Comparison of ENCODE assay signal across 3 cellular contexts in the genomic region with DNA sequence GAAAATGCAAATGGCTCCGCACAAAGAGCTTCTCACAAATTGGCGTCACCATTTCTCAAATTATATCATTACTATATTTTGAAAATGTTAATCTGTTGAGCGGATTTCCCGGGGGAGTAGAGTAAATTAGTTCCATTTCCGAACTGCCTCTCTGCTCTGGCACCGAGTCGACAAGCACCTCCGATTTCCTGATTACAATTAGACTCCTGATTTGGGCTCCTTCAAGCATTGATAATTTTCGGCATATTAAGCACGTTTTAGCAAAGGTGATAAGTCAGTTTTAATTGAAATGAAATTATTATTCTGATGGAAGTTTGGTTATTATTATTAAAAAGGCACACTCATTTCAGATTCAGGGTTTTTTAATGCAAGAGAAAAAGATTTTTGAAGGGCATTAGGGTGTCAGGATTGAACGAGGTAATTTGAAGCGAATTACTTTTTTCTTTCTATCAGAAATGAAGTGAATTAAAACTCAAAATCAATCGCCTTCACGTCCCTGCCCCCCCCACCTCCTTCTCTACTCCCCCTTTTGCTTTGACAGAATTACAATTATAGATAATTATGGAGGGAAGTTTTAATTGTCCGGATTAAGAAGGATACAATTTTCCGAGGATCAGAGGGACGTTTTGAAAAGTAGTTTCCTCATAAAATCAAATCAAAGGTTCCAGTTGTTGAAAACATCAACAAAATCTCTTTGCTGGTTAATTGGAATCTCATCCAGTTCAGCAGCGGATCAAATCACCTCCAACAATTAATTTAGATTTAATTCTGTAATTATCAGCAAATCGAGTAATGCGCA.
TF ChIP-seq lines count a peak whose summit lies in the region.

No MANE protein-coding gene starts in this region.

TF ChIP-seq in SK-N-SH, 30 proteins besides CTCF, POLR2A, EP300 and RAD21 (continued from another document):
- TF ChIP-seq TAF1 (IDR thresholded peaks at IDR 0.05; ENCODE audit: borderline replicate concordance, low read depth, low read length) (no peak), TEAD4 (IDR thresholded peaks at IDR 0.05; ENCODE audit: borderline replicate concordance, insufficient read depth) (no peak), USF1 (IDR thresholded peaks at IDR 0.05; ENCODE audit: borderline replicate concordance, low read depth) (no peak)
- TF ChIP-seq, protein P1, sequence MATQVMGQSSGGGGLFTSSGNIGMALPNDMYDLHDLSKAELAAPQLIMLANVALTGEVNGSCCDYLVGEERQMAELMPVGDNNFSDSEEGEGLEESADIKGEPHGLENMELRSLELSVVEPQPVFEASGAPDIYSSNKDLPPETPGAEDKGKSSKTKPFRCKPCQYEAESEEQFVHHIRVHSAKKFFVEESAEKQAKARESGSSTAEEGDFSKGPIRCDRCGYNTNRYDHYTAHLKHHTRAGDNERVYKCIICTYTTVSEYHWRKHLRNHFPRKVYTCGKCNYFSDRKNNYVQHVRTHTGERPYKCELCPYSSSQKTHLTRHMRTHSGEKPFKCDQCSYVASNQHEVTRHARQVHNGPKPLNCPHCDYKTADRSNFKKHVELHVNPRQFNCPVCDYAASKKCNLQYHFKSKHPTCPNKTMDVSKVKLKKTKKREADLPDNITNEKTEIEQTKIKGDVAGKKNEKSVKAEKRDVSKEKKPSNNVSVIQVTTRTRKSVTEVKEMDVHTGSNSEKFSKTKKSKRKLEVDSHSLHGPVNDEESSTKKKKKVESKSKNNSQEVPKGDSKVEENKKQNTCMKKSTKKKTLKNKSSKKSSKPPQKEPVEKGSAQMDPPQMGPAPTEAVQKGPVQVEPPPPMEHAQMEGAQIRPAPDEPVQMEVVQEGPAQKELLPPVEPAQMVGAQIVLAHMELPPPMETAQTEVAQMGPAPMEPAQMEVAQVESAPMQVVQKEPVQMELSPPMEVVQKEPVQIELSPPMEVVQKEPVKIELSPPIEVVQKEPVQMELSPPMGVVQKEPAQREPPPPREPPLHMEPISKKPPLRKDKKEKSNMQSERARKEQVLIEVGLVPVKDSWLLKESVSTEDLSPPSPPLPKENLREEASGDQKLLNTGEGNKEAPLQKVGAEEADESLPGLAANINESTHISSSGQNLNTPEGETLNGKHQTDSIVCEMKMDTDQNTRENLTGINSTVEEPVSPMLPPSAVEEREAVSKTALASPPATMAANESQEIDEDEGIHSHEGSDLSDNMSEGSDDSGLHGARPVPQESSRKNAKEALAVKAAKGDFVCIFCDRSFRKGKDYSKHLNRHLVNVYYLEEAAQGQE (IDR thresholded peaks at IDR 0.05; ENCODE audit: low read depth, low read length), result no peak

TF ChIP-seq in SK-N-SH treated with all-trans-retinoic acid at 6 μM for 48 hours, 23 proteins besides CTCF, POLR2A, EP300 and RAD21 (continued from another document):
- TF ChIP-seq PATZ1 (CRISPR knock-in tag; IDR thresholded peaks at IDR 0.05; ENCODE audit: borderline replicate concordance) (no peak), ZNF70 (CRISPR knock-in tag; IDR thresholded peaks at IDR 0.05) (no peak), ESRRG (CRISPR knock-in tag; IDR thresholded peaks at IDR 0.05) (no peak), ISL1 (CRISPR knock-in tag; IDR thresholded peaks at IDR 0.05) (no peak)

TF ChIP-seq in endothelial cell of umbilical vein, 7 proteins besides CTCF, POLR2A, EP300 and RAD21 (continued from another document):
- TF ChIP-seq FOS (IDR thresholded peaks at IDR 0.05; ENCODE audit: borderline replicate concordance, insufficient read depth, low read length), result no peak
- TF ChIP-seq, protein P2, sequence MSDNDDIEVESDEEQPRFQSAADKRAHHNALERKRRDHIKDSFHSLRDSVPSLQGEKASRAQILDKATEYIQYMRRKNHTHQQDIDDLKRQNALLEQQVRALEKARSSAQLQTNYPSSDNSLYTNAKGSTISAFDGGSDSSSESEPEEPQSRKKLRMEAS (IDR thresholded peaks at IDR 0.05; ENCODE audit: insufficient read depth, insufficient read length), result no peak
